Comparison of ENCODE assay signal across 15 cellular contexts in the genomic region with DNA sequence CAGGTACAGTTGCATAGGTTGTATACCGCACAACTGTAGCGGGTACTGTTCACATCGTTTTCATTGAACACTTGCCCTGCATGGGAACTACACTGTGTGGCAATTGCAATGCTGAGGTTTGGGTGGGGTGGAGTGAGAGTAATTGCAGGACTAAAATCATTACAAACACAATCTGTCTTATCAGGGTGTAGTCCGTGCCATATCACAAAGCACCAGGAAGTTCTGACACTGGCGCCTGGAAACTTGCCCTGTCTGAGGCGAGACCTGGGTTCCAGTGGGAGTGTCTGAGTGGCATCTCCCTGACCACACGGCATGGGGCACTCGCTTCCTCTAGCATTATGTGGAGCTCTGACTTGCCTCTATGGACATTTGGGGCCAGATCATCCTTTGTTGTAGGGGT.
"Had no signal": no experiment of that assay in that cellular context is flagged by ENCODE, and none has a peak within 500 bp of the region (broad histone marks: within the 10 kb centered on the region; RNA-seq: fewer than 3 reads in every experiment).

No MANE protein-coding gene starts in this region.

- DNase-seq: activated CD4-positive, alpha-beta T cell treated with anti-CD3 and anti-CD28 coated beads, Interleukin-2, amount 10 ng/mL, durations not matched to agents 7 days and 5 days; activated CD4-positive, CD25-positive, alpha-beta regulatory T cell; activated effector memory CD4-positive, alpha-beta T cell treated with Interleukin-2 at 50 U/mL for 16 hours; activated T-cell treated with anti-CD3 and anti-CD28 coated beads, Interleukin-2, amount 50 U/mL, for 24 hours; amniotic stem cell; brain microvascular endothelial cell; cerebellar nuclear complex; dermis blood vessel endothelial cell; glutamatergic neuron; left lung; retina; T-helper 17 cell had no signal

- H3K27ac ChIP-seq: brain microvascular endothelial cell, left lung, skin epidermis had no signal

- H3K36me3 ChIP-seq: brain microvascular endothelial cell, left lung had no signal

- H3K27me3 Mint-ChIP-seq: activated naive CD4-positive, alpha-beta T cell treated with anti-CD3 and anti-CD28 coated beads, Interleukin-2, amount 50 U/mL, for 24 hours; activated T-cell treated with anti-CD3 and anti-CD28 coated beads, Interleukin-2, amount 50 U/mL, for 24 hours had no signal

- H3K9me3 ChIP-seq: left lung had no signal

- H3K9me3 Mint-ChIP-seq: activated CD4-positive, alpha-beta T cell treated with anti-CD3 and anti-CD28 coated beads, Interleukin-2, amount 10 ng/mL, durations not matched to agents 7 days and 5 days; activated naive CD4-positive, alpha-beta T cell treated with anti-CD3 and anti-CD28 coated beads, Interleukin-2, amount 50 U/mL, for 24 hours; activated T-cell treated with anti-CD3 and anti-CD28 coated beads, Interleukin-2, amount 50 U/mL, for 24 hours had no signal

- H3K36me3 Mint-ChIP-seq: activated naive CD4-positive, alpha-beta T cell treated with anti-CD3 and anti-CD28 coated beads, Interleukin-2, amount 50 U/mL, for 24 hours had no signal

- H3K27ac Mint-ChIP-seq: activated CD4-positive, alpha-beta T cell treated with anti-CD3 and anti-CD28 coated beads, Interleukin-2, amount 10 ng/mL, durations not matched to agents 7 days and 5 days; activated naive CD4-positive, alpha-beta T cell treated with anti-CD3 and anti-CD28 coated beads, Interleukin-2, amount 50 U/mL, for 24 hours; activated T-cell treated with anti-CD3 and anti-CD28 coated beads, Interleukin-2, amount 50 U/mL, for 24 hours; T-helper 17 cell had no signal

- H3K4me3 ChIP-seq: left lung, skin epidermis had no signal

- ATAC-seq: esophagus mucosa, left lung, T-helper 17 cell had no signal

- H3K4me3 Mint-ChIP-seq: activated CD4-positive, alpha-beta T cell treated with anti-CD3 and anti-CD28 coated beads, Interleukin-2, amount 10 ng/mL, durations not matched to agents 7 days and 5 days; activated naive CD4-positive, alpha-beta T cell treated with anti-CD3 and anti-CD28 coated beads, Interleukin-2, amount 50 U/mL, for 24 hours; activated T-cell treated with anti-CD3 and anti-CD28 coated beads, Interleukin-2, amount 50 U/mL, for 24 hours; T-helper 17 cell had no signal

- H3K27me3 ChIP-seq: brain microvascular endothelial cell, left lung had no signal
